In genomic region chr11:33222052-33222451, GRCh38 we compare ENCODE assay signal across 21 cellular contexts.
"Had no signal": no experiment of that assay in that cellular context is flagged by ENCODE, and none has a peak within 500 bp of the region (broad histone marks: within the 10 kb centered on the region; RNA-seq: fewer than 3 reads in every experiment).

No MANE protein-coding gene starts in this region.

- DNase-seq: hypothalamus; immature natural killer cell; islet precursor cell; kidney glomerular epithelial cell; left ventricle myocardium superior; lower lobe of right lung; naive B cell; psoas muscle; right cardiac atrium; sigmoid colon; stimulated activated CD4-positive, alpha-beta T cell treated with anti-CD3 and anti-CD28 coated beads, Interleukin-2, amount 100 ng/mL, for 24 hours; stimulated activated CD4-positive, alpha-beta T cell treated with anti-CD3 and anti-CD28 coated beads, Interleukin-4, amount 100 ng/mL, for 4 hours; stimulated activated naive CD8-positive, alpha-beta T cell treated with anti-CD3 and anti-CD28 coated beads, Interleukin-15, Interleukin-2, amounts not matched to agents 100 U/mL and 50 U/mL, for 24 hours; upper lobe of left lung had no signal

- H3K4me1 Mint-ChIP-seq: immature natural killer cell; neural crest cell; stimulated activated memory B cell treated with anti-CD40 and anti-IgM and Interleukin-4, amounts not matched to agents 10 μg/mL and 1 μg/mL and 100 μg/mL, for 72 hours had no signal

- H3K27me3 ChIP-seq: sigmoid colon, tibial nerve, upper lobe of left lung had no signal

- H3K36me3 Mint-ChIP-seq: naive B cell; natural killer cell treated with Interleukin-12 subunit alpha and Interleukin-12 subunit beta and Interleukin-15 and Interleukin-18, amount 100 ng/mL, for 72 hours; stimulated activated memory B cell treated with anti-CD40 and anti-IgM and Interleukin-4, amounts not matched to agents 10 μg/mL and 1 μg/mL and 100 μg/mL, for 72 hours had no signal

- H3K9me3 ChIP-seq: lower lobe of right lung, psoas muscle, sigmoid colon, thoracic aorta, tibial nerve, upper lobe of left lung had no signal

- ATAC-seq: left ventricle myocardium superior; lower lobe of right lung; natural killer cell treated with Interleukin-12 subunit alpha and Interleukin-12 subunit beta and Interleukin-15 and Interleukin-18, amount 100 ng/mL, for 72 hours; psoas muscle; right cardiac atrium; stimulated activated memory B cell treated with anti-CD40 and anti-IgM and Interleukin-4, amounts not matched to agents 10 μg/mL and 1 μg/mL and 100 μg/mL, for 72 hours; stimulated activated naive CD8-positive, alpha-beta T cell treated with anti-CD3 and anti-CD28 coated beads, Interleukin-15, Interleukin-2, amounts not matched to agents 100 U/mL and 50 U/mL, for 24 hours had no signal

- H3K27me3 Mint-ChIP-seq: naive B cell; natural killer cell treated with Interleukin-12 subunit alpha and Interleukin-12 subunit beta and Interleukin-15 and Interleukin-18, amount 100 ng/mL, for 72 hours had no signal

- H3K4me3 Mint-ChIP-seq: immature natural killer cell; naive B cell; natural killer cell treated with Interleukin-12 subunit alpha and Interleukin-12 subunit beta and Interleukin-15 and Interleukin-18, amount 100 ng/mL, for 72 hours; neural crest cell; stimulated activated memory B cell treated with anti-CD40 and anti-IgM and Interleukin-4, amounts not matched to agents 10 μg/mL and 1 μg/mL and 100 μg/mL, for 72 hours had no signal

- H3K27ac ChIP-seq: coronary artery, lower lobe of right lung, parathyroid adenoma, psoas muscle, sigmoid colon, thoracic aorta, tibial nerve, upper lobe of left lung had no signal

- H3K4me3 ChIP-seq: coronary artery, lower lobe of right lung, psoas muscle, sigmoid colon, thoracic aorta, tibial nerve, upper lobe of left lung had no signal

- H3K27ac Mint-ChIP-seq: immature natural killer cell; natural killer cell treated with Interleukin-12 subunit alpha and Interleukin-12 subunit beta and Interleukin-15 and Interleukin-18, amount 100 ng/mL, for 72 hours; stimulated activated memory B cell treated with anti-CD40 and anti-IgM and Interleukin-4, amounts not matched to agents 10 μg/mL and 1 μg/mL and 100 μg/mL, for 72 hours had no signal
